In the genomic region with DNA sequence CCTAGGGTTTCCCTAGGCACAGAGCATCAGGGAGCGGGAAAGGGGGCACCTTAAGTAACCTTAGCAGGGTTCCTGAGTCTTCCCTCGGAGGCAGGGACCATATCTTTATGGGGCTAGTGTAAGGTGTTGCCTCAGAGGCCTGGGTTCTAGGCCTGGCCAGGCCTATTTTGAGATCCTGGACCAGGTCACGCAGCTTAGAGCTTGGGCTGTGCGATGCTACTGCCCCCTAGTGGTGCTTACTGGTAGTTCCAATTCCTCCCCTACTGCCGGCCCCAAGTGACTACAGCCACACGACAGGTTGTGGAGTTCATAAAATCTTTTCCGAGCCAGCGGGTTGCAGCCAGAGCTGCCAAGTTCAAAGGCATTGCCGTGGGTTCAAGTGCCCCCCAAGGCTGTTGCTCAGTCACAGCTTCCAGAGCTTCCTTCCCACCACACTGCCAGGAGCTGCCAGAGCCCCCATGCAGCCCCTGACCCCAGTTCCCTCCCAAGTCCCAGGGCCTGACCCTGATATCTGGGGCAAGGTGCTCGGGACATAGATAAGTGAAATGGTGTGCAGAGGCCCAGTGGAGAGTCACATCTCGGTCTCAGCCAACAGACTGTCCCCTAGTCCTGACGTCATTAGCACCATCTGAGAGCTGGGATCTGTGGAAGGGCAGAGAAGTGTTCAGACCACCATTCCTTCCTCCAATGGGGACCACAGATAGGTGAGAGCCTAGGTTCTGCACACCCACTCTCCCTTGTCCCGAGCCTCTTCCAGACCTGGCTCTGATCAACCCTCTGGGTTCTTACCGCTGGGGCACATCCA, we compare ENCODE assay signal across 1 cellular context.
A peak's percentile ranks its signal among the peaks of the same experiment; 100 is the strongest.
TF ChIP-seq lines count a peak whose summit lies in the region.

No MANE protein-coding gene starts in this region.

TF ChIP-seq in HepG2, 621 proteins besides CTCF, POLR2A, EP300 and RAD21 (continued from another document and continues in another):
- TF ChIP-seq, protein P1, sequence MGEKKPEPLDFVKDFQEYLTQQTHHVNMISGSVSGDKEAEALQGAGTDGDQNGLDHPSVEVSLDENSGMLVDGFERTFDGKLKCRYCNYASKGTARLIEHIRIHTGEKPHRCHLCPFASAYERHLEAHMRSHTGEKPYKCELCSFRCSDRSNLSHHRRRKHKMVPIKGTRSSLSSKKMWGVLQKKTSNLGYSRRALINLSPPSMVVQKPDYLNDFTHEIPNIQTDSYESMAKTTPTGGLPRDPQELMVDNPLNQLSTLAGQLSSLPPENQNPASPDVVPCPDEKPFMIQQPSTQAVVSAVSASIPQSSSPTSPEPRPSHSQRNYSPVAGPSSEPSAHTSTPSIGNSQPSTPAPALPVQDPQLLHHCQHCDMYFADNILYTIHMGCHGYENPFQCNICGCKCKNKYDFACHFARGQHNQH (CRISPR knock-in tag; IDR thresholded peaks at IDR 0.05) = peak; percentile 57; the same call in 1 of the 2 replicates
- TF ChIP-seq, protein P2, sequence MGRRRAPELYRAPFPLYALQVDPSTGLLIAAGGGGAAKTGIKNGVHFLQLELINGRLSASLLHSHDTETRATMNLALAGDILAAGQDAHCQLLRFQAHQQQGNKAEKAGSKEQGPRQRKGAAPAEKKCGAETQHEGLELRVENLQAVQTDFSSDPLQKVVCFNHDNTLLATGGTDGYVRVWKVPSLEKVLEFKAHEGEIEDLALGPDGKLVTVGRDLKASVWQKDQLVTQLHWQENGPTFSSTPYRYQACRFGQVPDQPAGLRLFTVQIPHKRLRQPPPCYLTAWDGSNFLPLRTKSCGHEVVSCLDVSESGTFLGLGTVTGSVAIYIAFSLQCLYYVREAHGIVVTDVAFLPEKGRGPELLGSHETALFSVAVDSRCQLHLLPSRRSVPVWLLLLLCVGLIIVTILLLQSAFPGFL (CRISPR knock-in tag; IDR thresholded peaks at IDR 0.05) = no peak
- TF ChIP-seq, protein P3, sequence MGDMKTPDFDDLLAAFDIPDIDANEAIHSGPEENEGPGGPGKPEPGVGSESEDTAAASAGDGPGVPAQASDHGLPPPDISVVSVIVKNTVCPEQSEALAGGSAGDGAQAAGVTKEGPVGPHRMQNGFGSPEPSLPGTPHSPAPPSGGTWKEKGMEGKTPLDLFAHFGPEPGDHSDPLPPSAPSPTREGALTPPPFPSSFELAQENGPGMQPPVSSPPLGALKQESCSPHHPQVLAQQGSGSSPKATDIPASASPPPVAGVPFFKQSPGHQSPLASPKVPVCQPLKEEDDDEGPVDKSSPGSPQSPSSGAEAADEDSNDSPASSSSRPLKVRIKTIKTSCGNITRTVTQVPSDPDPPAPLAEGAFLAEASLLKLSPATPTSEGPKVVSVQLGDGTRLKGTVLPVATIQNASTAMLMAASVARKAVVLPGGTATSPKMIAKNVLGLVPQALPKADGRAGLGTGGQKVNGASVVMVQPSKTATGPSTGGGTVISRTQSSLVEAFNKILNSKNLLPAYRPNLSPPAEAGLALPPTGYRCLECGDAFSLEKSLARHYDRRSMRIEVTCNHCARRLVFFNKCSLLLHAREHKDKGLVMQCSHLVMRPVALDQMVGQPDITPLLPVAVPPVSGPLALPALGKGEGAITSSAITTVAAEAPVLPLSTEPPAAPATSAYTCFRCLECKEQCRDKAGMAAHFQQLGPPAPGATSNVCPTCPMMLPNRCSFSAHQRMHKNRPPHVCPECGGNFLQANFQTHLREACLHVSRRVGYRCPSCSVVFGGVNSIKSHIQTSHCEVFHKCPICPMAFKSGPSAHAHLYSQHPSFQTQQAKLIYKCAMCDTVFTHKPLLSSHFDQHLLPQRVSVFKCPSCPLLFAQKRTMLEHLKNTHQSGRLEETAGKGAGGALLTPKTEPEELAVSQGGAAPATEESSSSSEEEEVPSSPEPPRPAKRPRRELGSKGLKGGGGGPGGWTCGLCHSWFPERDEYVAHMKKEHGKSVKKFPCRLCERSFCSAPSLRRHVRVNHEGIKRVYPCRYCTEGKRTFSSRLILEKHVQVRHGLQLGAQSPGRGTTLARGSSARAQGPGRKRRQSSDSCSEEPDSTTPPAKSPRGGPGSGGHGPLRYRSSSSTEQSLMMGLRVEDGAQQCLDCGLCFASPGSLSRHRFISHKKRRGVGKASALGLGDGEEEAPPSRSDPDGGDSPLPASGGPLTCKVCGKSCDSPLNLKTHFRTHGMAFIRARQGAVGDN (CRISPR knock-in tag; IDR thresholded peaks at IDR 0.05) = peak; percentile 38; the same call in 1 of the 2 replicates
- TF ChIP-seq TARDBP (CRISPR knock-in tag; IDR thresholded peaks at IDR 0.05) (no peak), RXRB (CRISPR knock-in tag; IDR thresholded peaks at IDR 0.05; ENCODE audit: borderline replicate concordance) (peak; percentile 49; the same call in 1 of the 2 replicates), SIX1 (CRISPR knock-in tag; IDR thresholded peaks at IDR 0.05; ENCODE audit: borderline replicate concordance) (no peak), SCMH1 (CRISPR knock-in tag; IDR thresholded peaks at IDR 0.05; ENCODE audit: borderline replicate concordance) (no peak), PAX8 (CRISPR knock-in tag; IDR thresholded peaks at IDR 0.05; ENCODE audit: borderline replicate concordance) (no peak), ATF1 (CRISPR knock-in tag; IDR thresholded peaks at IDR 0.05) (no peak), FOXA3 (CRISPR knock-in tag; IDR thresholded peaks at IDR 0.05) (peak; percentile 32; the same call in 1 of the 2 replicates), AHR (CRISPR knock-in tag; IDR thresholded peaks at IDR 0.05) (no peak), ZFP62 (CRISPR knock-in tag; IDR thresholded peaks at IDR 0.05) (no peak), ZNF660 (CRISPR knock-in tag; IDR thresholded peaks at IDR 0.05; ENCODE audit: borderline replicate concordance, low read depth) (no peak), POLR2AphosphoS5 (IDR thresholded peaks at IDR 0.05; ENCODE audit: low read depth, low read length) (peak; percentile 46), ZNF781 (CRISPR knock-in tag; IDR thresholded peaks at IDR 0.05; ENCODE audit: borderline replicate concordance, not compliant biosample characterization) (peak; percentile 36), ZNF317 (CRISPR knock-in tag; IDR thresholded peaks at IDR 0.05) (peak; percentile 72; the same call in 1 of the 2 replicates), TEAD3 (CRISPR knock-in tag; optimal IDR thresholded peaks at IDR 0.05; ENCODE audit: borderline replicate concordance) (peak; percentile 18)
- TF ChIP-seq, protein P4, sequence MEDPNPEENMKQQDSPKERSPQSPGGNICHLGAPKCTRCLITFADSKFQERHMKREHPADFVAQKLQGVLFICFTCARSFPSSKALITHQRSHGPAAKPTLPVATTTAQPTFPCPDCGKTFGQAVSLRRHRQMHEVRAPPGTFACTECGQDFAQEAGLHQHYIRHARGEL (CRISPR knock-in tag; IDR thresholded peaks at IDR 0.05) = no peak
- TF ChIP-seq, protein P5, sequence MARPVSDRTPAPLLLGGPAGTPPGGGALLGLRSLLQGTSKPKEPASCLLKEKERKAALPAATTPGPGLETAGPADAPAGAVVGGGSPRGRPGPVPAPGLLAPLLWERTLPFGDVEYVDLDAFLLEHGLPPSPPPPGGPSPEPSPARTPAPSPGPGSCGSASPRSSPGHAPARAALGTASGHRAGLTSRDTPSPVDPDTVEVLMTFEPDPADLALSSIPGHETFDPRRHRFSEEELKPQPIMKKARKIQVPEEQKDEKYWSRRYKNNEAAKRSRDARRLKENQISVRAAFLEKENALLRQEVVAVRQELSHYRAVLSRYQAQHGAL (CRISPR knock-in tag; IDR thresholded peaks at IDR 0.05; ENCODE audit: not compliant biosample characterization) = no peak
- TF ChIP-seq, protein P6, sequence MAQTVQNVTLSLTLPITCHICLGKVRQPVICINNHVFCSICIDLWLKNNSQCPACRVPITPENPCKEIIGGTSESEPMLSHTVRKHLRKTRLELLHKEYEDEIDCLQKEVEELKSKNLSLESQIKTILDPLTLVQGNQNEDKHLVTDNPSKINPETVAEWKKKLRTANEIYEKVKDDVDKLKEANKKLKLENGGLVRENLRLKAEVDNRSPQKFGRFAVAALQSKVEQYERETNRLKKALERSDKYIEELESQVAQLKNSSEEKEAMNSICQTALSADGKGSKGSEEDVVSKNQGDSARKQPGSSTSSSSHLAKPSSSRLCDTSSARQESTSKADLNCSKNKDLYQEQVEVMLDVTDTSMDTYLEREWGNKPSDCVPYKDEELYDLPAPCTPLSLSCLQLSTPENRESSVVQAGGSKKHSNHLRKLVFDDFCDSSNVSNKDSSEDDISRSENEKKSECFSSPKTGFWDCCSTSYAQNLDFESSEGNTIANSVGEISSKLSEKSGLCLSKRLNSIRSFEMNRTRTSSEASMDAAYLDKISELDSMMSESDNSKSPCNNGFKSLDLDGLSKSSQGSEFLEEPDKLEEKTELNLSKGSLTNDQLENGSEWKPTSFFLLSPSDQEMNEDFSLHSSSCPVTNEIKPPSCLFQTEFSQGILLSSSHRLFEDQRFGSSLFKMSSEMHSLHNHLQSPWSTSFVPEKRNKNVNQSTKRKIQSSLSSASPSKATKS (CRISPR knock-in tag; IDR thresholded peaks at IDR 0.05) = no peak
- TF ChIP-seq, protein P7, sequence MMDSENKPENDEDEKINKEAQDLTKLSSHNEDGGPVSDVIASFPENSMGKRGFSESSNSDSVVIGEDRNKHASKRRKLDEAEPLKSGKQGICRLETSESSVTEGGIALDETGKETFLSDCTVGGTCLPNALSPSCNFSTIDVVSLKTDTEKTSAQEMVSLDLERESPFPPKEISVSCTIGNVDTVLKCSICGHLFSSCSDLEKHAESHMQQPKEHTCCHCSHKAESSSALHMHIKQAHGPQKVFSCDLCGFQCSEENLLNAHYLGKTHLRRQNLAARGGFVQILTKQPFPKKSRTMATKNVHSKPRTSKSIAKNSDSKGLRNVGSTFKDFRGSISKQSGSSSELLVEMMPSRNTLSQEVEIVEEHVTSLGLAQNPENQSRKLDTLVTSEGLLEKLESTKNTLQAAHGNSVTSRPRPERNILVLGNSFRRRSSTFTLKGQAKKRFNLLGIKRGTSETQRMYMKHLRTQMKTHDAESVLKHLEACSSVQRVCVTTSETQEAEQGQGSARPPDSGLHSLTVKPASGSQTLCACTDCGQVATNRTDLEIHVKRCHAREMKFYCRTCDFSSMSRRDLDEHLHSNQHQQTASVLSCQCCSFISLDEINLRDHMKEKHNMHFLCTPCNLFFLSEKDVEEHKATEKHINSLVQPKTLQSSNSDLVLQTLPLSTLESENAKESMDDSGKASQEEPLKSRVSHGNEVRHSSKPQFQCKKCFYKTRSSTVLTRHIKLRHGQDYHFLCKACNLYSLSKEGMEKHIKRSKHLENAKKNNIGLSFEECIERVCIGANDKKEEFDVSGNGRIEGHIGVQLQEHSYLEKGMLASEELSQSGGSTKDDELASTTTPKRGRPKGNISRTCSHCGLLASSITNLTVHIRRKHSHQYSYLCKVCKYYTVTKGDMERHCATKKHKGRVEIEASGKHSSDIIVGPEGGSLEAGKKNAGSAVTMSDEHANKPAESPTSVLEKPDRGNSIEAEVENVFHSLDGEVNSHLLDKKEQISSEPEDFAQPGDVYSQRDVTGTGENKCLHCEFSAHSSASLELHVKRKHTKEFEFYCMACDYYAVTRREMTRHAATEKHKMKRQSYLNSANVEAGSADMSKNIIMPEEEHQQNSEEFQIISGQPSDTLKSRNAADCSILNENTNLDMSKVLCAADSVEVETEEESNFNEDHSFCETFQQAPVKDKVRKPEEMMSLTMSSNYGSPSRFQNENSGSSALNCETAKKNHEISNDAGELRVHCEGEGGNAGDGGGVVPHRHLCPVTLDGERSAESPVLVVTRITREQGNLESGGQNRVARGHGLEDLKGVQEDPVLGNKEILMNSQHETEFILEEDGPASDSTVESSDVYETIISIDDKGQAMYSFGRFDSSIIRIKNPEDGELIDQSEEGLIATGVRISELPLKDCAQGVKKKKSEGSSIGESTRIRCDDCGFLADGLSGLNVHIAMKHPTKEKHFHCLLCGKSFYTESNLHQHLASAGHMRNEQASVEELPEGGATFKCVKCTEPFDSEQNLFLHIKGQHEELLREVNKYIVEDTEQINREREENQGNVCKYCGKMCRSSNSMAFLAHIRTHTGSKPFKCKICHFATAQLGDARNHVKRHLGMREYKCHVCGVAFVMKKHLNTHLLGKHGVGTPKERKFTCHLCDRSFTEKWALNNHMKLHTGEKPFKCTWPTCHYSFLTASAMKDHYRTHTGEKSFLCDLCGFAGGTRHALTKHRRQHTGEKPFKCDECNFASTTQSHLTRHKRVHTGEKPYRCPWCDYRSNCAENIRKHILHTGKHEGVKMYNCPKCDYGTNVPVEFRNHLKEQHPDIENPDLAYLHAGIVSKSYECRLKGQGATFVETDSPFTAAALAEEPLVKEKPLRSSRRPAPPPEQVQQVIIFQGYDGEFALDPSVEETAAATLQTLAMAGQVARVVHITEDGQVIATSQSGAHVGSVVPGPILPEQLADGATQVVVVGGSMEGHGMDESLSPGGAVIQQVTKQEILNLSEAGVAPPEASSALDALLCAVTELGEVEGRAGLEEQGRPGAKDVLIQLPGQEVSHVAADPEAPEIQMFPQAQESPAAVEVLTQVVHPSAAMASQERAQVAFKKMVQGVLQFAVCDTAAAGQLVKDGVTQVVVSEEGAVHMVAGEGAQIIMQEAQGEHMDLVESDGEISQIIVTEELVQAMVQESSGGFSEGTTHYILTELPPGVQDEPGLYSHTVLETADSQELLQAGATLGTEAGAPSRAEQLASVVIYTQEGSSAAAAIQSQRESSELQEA (CRISPR knock-in tag; IDR thresholded peaks at IDR 0.05; ENCODE audit: not compliant biosample characterization) = no peak
- TF ChIP-seq, protein P8, sequence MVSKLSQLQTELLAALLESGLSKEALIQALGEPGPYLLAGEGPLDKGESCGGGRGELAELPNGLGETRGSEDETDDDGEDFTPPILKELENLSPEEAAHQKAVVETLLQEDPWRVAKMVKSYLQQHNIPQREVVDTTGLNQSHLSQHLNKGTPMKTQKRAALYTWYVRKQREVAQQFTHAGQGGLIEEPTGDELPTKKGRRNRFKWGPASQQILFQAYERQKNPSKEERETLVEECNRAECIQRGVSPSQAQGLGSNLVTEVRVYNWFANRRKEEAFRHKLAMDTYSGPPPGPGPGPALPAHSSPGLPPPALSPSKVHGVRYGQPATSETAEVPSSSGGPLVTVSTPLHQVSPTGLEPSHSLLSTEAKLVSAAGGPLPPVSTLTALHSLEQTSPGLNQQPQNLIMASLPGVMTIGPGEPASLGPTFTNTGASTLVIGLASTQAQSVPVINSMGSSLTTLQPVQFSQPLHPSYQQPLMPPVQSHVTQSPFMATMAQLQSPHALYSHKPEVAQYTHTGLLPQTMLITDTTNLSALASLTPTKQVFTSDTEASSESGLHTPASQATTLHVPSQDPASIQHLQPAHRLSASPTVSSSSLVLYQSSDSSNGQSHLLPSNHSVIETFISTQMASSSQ (IDR thresholded peaks at IDR 0.05; ENCODE audit: low read depth) = no peak
- TF ChIP-seq, protein P8 (CRISPR knock-in tag; IDR thresholded peaks at IDR 0.05; ENCODE audit: borderline replicate concordance) = no peak
- TF ChIP-seq, protein P9, sequence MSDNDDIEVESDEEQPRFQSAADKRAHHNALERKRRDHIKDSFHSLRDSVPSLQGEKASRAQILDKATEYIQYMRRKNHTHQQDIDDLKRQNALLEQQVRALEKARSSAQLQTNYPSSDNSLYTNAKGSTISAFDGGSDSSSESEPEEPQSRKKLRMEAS (IDR thresholded peaks at IDR 0.05) = no peak; the same call in 1 of the 2 replicates
